In genomic region chr2:201644001-201644400, GRCh38 we compare ENCODE assay signal across 8 cellular contexts. TPM values are rescaled to one million over a fixed set of nuclear protein-coding genes. Genes with fewer than 3 reads are reported as not detected.
DNase-seq lines count a peak whose midpoint lies in the region; ATAC-seq lines count a peak whose summit lies in the region.

No MANE protein-coding gene starts in this region.

- H3K27me3 ChIP-seq in ACC112 (ENCODE audit: insufficient read depth, low read length) (no peaks in the 10 kb centered on the region), Karpas-422 (ENCODE audit: low read length) (no peaks in the 10 kb centered on the region)

- no peaks in the 10 kb centered on the region for H4K20me1 ChIP-seq in Karpas-422 (ENCODE audit: insufficient read depth, low read depth, low read length)

- peaks cover 5 to 10% (median 7%) of the 10 kb centered on the region in 3 donors for H3K4me1 Mint-ChIP-seq in naive B cell

- ATAC-seq in naive B cell (ENCODE audit: low read depth in 2 of 2) = no peak
- no peak for ATAC-seq in HG02678 (IDR thresholded peaks at IDR 0.05; ENCODE audit: unreplicated experiment)

- no peaks in the 10 kb centered on the region for H3K9me3 Mint-ChIP-seq in naive B cell

- H2AFZ ChIP-seq in ACC112 (ENCODE audit: low read length, unreplicated experiment) (peak overlapping the region; percentile 87), Karpas-422 (ENCODE audit: low read length) (no peak overlapping the region)

- peaks cover 0 to 8% (median 4%) of the 10 kb centered on the region in 3 donors for H3K27me3 Mint-ChIP-seq in naive B cell

- H3K79me2 ChIP-seq in ACC112 (ENCODE audit: control insufficient read depth, insufficient read depth, low read length, unreplicated experiment) (peaks cover 18% of the 10 kb centered on the region), Karpas-422 (ENCODE audit: low read length) (peaks cover 30% of the 10 kb centered on the region)

- peak overlapping the region in 7 of 8 donors; percentile 7 to 95 (median 87) for H3K4me3 Mint-ChIP-seq in naive B cell

- DNase-seq in Karpas-422 = no peak
- DNase-seq in cerebellar cortex (ENCODE audit: low spot score) = peak; percentile 86
- DNase-seq in naive B cell = no peak
- DNase-seq in amniotic stem cell (lab: John Stamatoyannopoulos, UW) = no peak
- DNase-seq in NCI-H146 treated with DMSO at 0.1 percent for 48 hours (lab: John Stamatoyannopoulos, UW; ENCODE audit: unreplicated experiment) = no peak
- DNase-seq in DMS153 (lab: John Stamatoyannopoulos, UW) = no peak

- peak overlapping the region in 1 of 6 donors; percentile 94 for H3K27ac Mint-ChIP-seq in naive B cell

- no peaks in the 10 kb centered on the region for H3K9me3 ChIP-seq in Karpas-422 (ENCODE audit: low read length)

- H3K36me3 Mint-ChIP-seq in naive B cell = no peaks in the 10 kb centered on the region

- H3K9me2 ChIP-seq in Karpas-422 (replicated peaks; ENCODE audit: insufficient read depth, low read length) = no peaks in the 10 kb centered on the region

- H3K9ac ChIP-seq in Karpas-422 (ENCODE audit: low read length) = peak overlapping the region; percentile 94; the same call in 1 of the 2 replicates

- H3K27ac ChIP-seq in ACC112 (ENCODE audit: low read depth, low read length) = peak overlapping the region; percentile 72
- H3K27ac ChIP-seq in Karpas-422 (ENCODE audit: low read length) = no peak overlapping the region

- H3K4me3 ChIP-seq in ACC112 (ENCODE audit: low read depth, low read length) (peak overlapping the region; percentile 81), Karpas-422 (ENCODE audit: low read length) (no peak overlapping the region)

- peaks cover 23% of the 10 kb centered on the region for H3K4me1 ChIP-seq in ACC112 (ENCODE audit: control insufficient read depth, insufficient read depth, low read length, unreplicated experiment)
- H3K4me1 ChIP-seq in Karpas-422 (ENCODE audit: low read length) = peaks cover 16% of the 10 kb centered on the region

- H3K4me2 ChIP-seq in Karpas-422 (ENCODE audit: low read depth, low read length, poor library complexity, severe bottlenecking) = peak overlapping the region; percentile 90

- H3K36me3 ChIP-seq in ACC112 (ENCODE audit: insufficient read depth, low read length) (no peaks in the 10 kb centered on the region), Karpas-422 (ENCODE audit: insufficient read depth, low read length) (no peaks in the 10 kb centered on the region)

RNA-seq across cellular contexts. Expression of gene TMEM237, which starts 0.7 kb away (rescaled TPM):
- 23.4 and 40.9 TPM in 2 replicates for total RNA-seq in Karpas-422 (2014; rRNA removed; shearing (Covaris generic); ENCODE audit: low replicate concordance)
- polyA plus RNA-seq in naive B cell (ENCODE audit: low read depth in 6 of 6) = 1 to 10 TPM; 1.9 to 4.7 (median 2.5) TPM

RNA-seq across cellular contexts. Expression of gene MPP4, which starts 54.4 kb away (rescaled TPM):
- total RNA-seq in Karpas-422 (2014; rRNA removed; shearing (Covaris generic); ENCODE audit: low replicate concordance) = 0.45 TPM in 1 of 2 replicates, not detected in the other
- polyA plus RNA-seq in naive B cell (ENCODE audit: low read depth in 6 of 6) = not detected
